Comparison of ENCODE assay signal across 1 cellular context in the genomic region with DNA sequence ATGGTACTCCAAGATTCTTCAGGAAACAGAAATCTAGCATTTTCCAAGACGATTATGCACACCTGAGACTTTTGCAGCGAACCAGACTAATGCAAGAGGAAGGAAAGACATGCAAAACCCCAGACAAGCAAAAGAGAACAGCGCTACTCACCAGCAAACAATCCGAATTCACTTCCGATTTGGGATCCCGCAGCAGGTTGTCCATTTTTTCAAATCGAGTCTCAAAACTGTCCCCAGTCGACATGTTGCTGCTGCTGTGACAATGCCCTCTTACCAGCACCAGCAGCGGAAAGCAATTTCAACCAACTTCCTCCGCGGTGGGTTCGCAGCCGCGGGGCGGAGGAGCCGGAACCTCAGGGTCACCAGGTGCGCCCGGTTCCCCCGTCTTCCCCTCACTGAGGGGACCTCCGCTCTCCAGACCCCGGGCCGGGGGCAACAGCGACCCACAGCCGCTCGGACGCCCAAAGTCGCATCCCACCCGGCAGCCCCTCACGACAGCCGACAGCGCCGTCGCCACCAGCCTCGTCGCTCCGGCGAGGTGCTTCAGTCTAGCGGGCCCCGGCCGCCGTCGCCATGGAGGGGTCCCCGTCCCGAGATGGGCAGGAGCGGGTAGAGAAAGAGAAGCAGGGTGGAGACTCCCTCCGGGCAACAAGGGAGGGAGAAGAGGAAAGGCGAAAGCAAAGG.
TF ChIP-seq lines count a peak whose summit lies in the region.

No MANE protein-coding gene starts in this region.

TF ChIP-seq in HEK293, 187 proteins besides CTCF, POLR2A, EP300 and RAD21 (continued from another document):
- TF ChIP-seq, protein P1, sequence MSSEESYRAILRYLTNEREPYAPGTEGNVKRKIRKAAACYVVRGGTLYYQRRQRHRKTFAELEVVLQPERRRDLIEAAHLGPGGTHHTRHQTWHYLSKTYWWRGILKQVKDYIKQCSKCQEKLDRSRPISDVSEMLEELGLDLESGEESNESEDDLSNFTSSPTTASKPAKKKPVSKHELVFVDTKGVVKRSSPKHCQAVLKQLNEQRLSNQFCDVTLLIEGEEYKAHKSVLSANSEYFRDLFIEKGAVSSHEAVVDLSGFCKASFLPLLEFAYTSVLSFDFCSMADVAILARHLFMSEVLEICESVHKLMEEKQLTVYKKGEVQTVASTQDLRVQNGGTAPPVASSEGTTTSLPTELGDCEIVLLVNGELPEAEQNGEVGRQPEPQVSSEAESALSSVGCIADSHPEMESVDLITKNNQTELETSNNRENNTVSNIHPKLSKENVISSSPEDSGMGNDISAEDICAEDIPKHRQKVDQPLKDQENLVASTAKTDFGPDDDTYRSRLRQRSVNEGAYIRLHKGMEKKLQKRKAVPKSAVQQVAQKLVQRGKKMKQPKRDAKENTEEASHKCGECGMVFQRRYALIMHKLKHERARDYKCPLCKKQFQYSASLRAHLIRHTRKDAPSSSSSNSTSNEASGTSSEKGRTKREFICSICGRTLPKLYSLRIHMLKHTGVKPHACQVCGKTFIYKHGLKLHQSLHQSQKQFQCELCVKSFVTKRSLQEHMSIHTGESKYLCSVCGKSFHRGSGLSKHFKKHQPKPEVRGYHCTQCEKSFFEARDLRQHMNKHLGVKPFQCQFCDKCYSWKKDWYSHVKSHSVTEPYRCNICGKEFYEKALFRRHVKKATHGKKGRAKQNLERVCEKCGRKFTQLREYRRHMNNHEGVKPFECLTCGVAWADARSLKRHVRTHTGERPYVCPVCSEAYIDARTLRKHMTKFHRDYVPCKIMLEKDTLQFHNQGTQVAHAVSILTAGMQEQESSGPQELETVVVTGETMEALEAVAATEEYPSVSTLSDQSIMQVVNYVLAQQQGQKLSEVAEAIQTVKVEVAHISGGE (tag by site-specific recombination; conservative IDR thresholded peaks at IDR 0.05; ENCODE audit: low read depth): peak; percentile 82
- TF ChIP-seq ZNF169 (tag by site-specific recombination; IDR thresholded peaks at IDR 0.05): no peak
- 0 out of 2 replicates have a peak, but pooled peaks have one; percentile 15 for TF ChIP-seq ZNF366 (tag by site-specific recombination; conservative IDR thresholded peaks at IDR 0.05)
- TF ChIP-seq, protein P2, sequence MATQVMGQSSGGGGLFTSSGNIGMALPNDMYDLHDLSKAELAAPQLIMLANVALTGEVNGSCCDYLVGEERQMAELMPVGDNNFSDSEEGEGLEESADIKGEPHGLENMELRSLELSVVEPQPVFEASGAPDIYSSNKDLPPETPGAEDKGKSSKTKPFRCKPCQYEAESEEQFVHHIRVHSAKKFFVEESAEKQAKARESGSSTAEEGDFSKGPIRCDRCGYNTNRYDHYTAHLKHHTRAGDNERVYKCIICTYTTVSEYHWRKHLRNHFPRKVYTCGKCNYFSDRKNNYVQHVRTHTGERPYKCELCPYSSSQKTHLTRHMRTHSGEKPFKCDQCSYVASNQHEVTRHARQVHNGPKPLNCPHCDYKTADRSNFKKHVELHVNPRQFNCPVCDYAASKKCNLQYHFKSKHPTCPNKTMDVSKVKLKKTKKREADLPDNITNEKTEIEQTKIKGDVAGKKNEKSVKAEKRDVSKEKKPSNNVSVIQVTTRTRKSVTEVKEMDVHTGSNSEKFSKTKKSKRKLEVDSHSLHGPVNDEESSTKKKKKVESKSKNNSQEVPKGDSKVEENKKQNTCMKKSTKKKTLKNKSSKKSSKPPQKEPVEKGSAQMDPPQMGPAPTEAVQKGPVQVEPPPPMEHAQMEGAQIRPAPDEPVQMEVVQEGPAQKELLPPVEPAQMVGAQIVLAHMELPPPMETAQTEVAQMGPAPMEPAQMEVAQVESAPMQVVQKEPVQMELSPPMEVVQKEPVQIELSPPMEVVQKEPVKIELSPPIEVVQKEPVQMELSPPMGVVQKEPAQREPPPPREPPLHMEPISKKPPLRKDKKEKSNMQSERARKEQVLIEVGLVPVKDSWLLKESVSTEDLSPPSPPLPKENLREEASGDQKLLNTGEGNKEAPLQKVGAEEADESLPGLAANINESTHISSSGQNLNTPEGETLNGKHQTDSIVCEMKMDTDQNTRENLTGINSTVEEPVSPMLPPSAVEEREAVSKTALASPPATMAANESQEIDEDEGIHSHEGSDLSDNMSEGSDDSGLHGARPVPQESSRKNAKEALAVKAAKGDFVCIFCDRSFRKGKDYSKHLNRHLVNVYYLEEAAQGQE (tag by site-specific recombination; IDR thresholded peaks at IDR 0.05): 0 out of 2 replicates have a peak, but pooled peaks have one; percentile 15
- peak; percentile 37; the same call in 1 of the 2 replicates for TF ChIP-seq SCRT2 (tag by site-specific recombination; IDR thresholded peaks at IDR 0.05)
